1 cellular context compared by ENCODE assay signal in genomic region chr17:41352597-41353366, GRCh38.
TF ChIP-seq lines count a peak whose summit lies in the region.

No MANE protein-coding gene starts in this region.

TF ChIP-seq in HepG2, 621 proteins besides CTCF, POLR2A, EP300 and RAD21:
- TF ChIP-seq, protein P1, sequence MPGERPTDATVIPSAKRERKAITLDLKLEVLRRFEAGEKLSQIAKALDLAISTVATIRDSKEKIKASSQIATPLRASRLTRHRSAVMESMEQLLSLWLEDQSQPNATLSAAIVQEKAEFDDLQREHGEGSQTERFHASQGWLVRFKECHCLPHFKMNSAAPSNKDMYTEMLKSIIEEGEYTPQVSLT (CRISPR knock-in tag; IDR thresholded peaks at IDR 0.05; ENCODE audit: borderline replicate concordance, low read depth) = no peak
- TF ChIP-seq KDM5A (IDR thresholded peaks at IDR 0.05; ENCODE audit: borderline replicate concordance, low read length) = no peak
- TF ChIP-seq MIER2 (CRISPR knock-in tag; IDR thresholded peaks at IDR 0.05) = peak; percentile 93
- no peak for TF ChIP-seq SALL1 (CRISPR knock-in tag; IDR thresholded peaks at IDR 0.05)
- no peak for TF ChIP-seq NRL (CRISPR knock-in tag; IDR thresholded peaks at IDR 0.05; ENCODE audit: borderline replicate concordance)
- no peak for TF ChIP-seq ZNF709 (CRISPR knock-in tag; IDR thresholded peaks at IDR 0.05)
- TF ChIP-seq REST (IDR thresholded peaks at IDR 0.05; ENCODE audit: borderline replicate concordance in 1 of 2, low read depth in 1 of 2, low read length in 2 of 2) = peak; percentile 60 to 92
- TF ChIP-seq MXD4 (CRISPR knock-in tag; IDR thresholded peaks at IDR 0.05) = no peak
- no peak for TF ChIP-seq HBP1 (CRISPR knock-in tag; IDR thresholded peaks at IDR 0.05; ENCODE audit: low read depth)
- no peak for TF ChIP-seq MAFG (CRISPR knock-in tag; IDR thresholded peaks at IDR 0.05)
